In genomic region chr7:123690550-123690949, GRCh38 we compare ENCODE assay signal across 32 cellular contexts. TPM values are rescaled to one million over a fixed set of nuclear protein-coding genes. Genes with fewer than 3 reads are reported as not detected.
"Had no signal": no experiment of that assay in that cellular context is flagged by ENCODE, and none has a peak within 500 bp of the region (broad histone marks: within the 10 kb centered on the region; RNA-seq: fewer than 3 reads in every experiment).

No MANE protein-coding gene starts in this region.

- H3K4me1 Mint-ChIP-seq: neural progenitor cell; stimulated activated effector memory CD8-positive, alpha-beta T cell treated with anti-CD3 and anti-CD28 coated beads, Interleukin-12 subunit alpha, Interleukin-12 subunit beta, amount 100 ng/mL, for 72 hours; stimulated activated naive B cell treated with anti-CD40 and anti-IgM and Interleukin-4, amounts not matched to agents 10 μg/mL and 1 μg/mL and 100 μg/mL, for 72 hours had no signal

- H3K36me3 ChIP-seq: ovary had no signal

- H3K4me3 Mint-ChIP-seq: nephron; neural progenitor cell; stimulated activated effector memory CD8-positive, alpha-beta T cell treated with anti-CD3 and anti-CD28 coated beads, Interleukin-12 subunit alpha, Interleukin-12 subunit beta, amount 100 ng/mL, for 72 hours; stimulated activated naive B cell treated with anti-CD40 and anti-IgM and Interleukin-4, amounts not matched to agents 10 μg/mL and 1 μg/mL and 100 μg/mL, for 72 hours; stimulated activated naive CD8-positive, alpha-beta T cell treated with anti-CD3 and anti-CD28 coated beads, Interleukin-15, Interleukin-2, amounts not matched to agents 100 ng/mL and 50 ng/mL, for 24 hours had no signal

- H3K79me2 ChIP-seq: parathyroid adenoma had no signal

- H3K4me3 ChIP-seq: neural progenitor cell, ovary, psoas muscle, right lobe of liver, sigmoid colon, stomach, thoracic aorta, thyroid gland, tibial nerve, upper lobe of left lung, vagina had no signal

- H2AFZ ChIP-seq: neural progenitor cell, parathyroid adenoma had no signal

- H3K4me2 ChIP-seq: neural progenitor cell had no signal

- DNase-seq: occipital lobe; ovary; posterior cingulate gyrus; psoas muscle; right cardiac atrium; right lobe of liver; sigmoid colon; small intestine; stimulated activated CD4-positive, alpha-beta T cell treated with anti-CD3 and anti-CD28 coated beads, Interleukin-15, amount 100 ng/mL, for 24 hours; stimulated activated CD4-positive, alpha-beta T cell treated with anti-CD3 and anti-CD28 coated beads, Interleukin-2, amount 100 ng/mL, for 24 hours; stimulated activated CD4-positive, alpha-beta T cell treated with anti-CD3 and anti-CD28 coated beads, Interleukin-2, amount 100 ng/mL, for 48 hours; stimulated activated CD4-positive, alpha-beta T cell treated with anti-CD3 and anti-CD28 coated beads, Interleukin-4, amount 100 ng/mL, for 24 hours; stimulated activated naive B cell treated with anti-CD40 and anti-IgM and Interleukin-4, amounts not matched to agents 10 μg/mL and 1 μg/mL and 100 μg/mL, for 72 hours; stimulated activated naive CD4-positive, alpha-beta T cell treated with Interleukin-2 at 50 U/mL for 16 hours; stomach; thyroid gland; trophoblast cell; upper lobe of left lung had no signal

- H3K9me3 ChIP-seq: ovary, psoas muscle, right lobe of liver, sigmoid colon, stomach, thoracic aorta, thyroid gland, tibial nerve, upper lobe of left lung, vagina had no signal

- H3K9me3 Mint-ChIP-seq: nephron; neural progenitor cell; stimulated activated effector memory CD8-positive, alpha-beta T cell treated with anti-CD3 and anti-CD28 coated beads, Interleukin-12 subunit alpha, Interleukin-12 subunit beta, amount 100 ng/mL, for 72 hours; stimulated activated naive B cell treated with anti-CD40 and anti-IgM and Interleukin-4, amounts not matched to agents 10 μg/mL and 1 μg/mL and 100 μg/mL, for 72 hours; stimulated activated naive CD8-positive, alpha-beta T cell treated with anti-CD3 and anti-CD28 coated beads, Interleukin-15, Interleukin-2, amounts not matched to agents 100 ng/mL and 50 ng/mL, for 24 hours had no signal

- H3K27me3 Mint-ChIP-seq: progenitor cell of endocrine pancreas; stimulated activated naive B cell treated with anti-CD40 and anti-IgM and Interleukin-4, amounts not matched to agents 10 μg/mL and 1 μg/mL and 100 μg/mL, for 72 hours; stimulated activated naive CD8-positive, alpha-beta T cell treated with anti-CD3 and anti-CD28 coated beads, Interleukin-15, Interleukin-2, amounts not matched to agents 100 ng/mL and 50 ng/mL, for 24 hours had no signal

- H3K27ac Mint-ChIP-seq: neural progenitor cell; progenitor cell of endocrine pancreas; stimulated activated effector memory CD8-positive, alpha-beta T cell treated with anti-CD3 and anti-CD28 coated beads, Interleukin-12 subunit alpha, Interleukin-12 subunit beta, amount 100 ng/mL, for 72 hours; stimulated activated naive B cell treated with anti-CD40 and anti-IgM and Interleukin-4, amounts not matched to agents 10 μg/mL and 1 μg/mL and 100 μg/mL, for 72 hours; stimulated activated naive CD8-positive, alpha-beta T cell treated with anti-CD3 and anti-CD28 coated beads, Interleukin-15, Interleukin-2, amounts not matched to agents 100 ng/mL and 50 ng/mL, for 24 hours had no signal

- H3K27me3 ChIP-seq: neural progenitor cell, ovary, right lobe of liver, sigmoid colon, stomach, thyroid gland, tibial nerve, upper lobe of left lung, vagina had no signal

- H3K9ac ChIP-seq: neural progenitor cell, parathyroid adenoma had no signal

- ATAC-seq: psoas muscle; right cardiac atrium; right lobe of liver; stimulated activated effector memory CD8-positive, alpha-beta T cell treated with anti-CD3 and anti-CD28 coated beads, Interleukin-12 subunit alpha, Interleukin-12 subunit beta, amount 100 ng/mL, for 72 hours; stimulated activated naive B cell treated with anti-CD40 and anti-IgM and Interleukin-4, amounts not matched to agents 10 μg/mL and 1 μg/mL and 100 μg/mL, for 72 hours had no signal

- H3K4me1 ChIP-seq: neural progenitor cell, psoas muscle, right lobe of liver, vagina had no signal

- H3K27ac ChIP-seq: neural progenitor cell, ovary, parathyroid adenoma, psoas muscle, right lobe of liver, sigmoid colon, stomach, thoracic aorta, tibial nerve, upper lobe of left lung, vagina had no signal

RNA-seq across cellular contexts. Expression of gene LMOD2, which starts 34.9 kb away (rescaled TPM):
- total RNA-seq: occipital lobe, osteoblast, progenitor cell of endocrine pancreas, renal cortical epithelial cell, sigmoid colon, stomach, subcutaneous adipose tissue, temporal lobe, thoracic aorta, thyroid gland, tibial nerve, upper lobe of left lung, vagina had no signal
- polyA plus RNA-seq: neural cell had no signal
